ENCODE assay signal across 16 cellular contexts in genomic region chr1:211309617-211310016, GRCh38.
"Had no signal": no experiment of that assay in that cellular context is flagged by ENCODE, and none has a peak within 500 bp of the region (broad histone marks: within the 10 kb centered on the region; RNA-seq: fewer than 3 reads in every experiment).

No MANE protein-coding gene starts in this region.

- H3K4me3 ChIP-seq: colonic mucosa, gastroesophageal sphincter, hepatocyte, lower lobe of right lung, psoas muscle, sigmoid colon, transverse colon had no signal

- H3K9me3 ChIP-seq: colonic mucosa, gastroesophageal sphincter, lower lobe of right lung, psoas muscle, sigmoid colon, transverse colon had no signal

- H3K4me3 Mint-ChIP-seq: activated B cell treated with CpG ODN at 0.5 μM for 24 hours; activated CD4-positive, alpha-beta T cell treated with anti-CD3 and anti-CD28 coated beads, Interleukin-2, amount 10 ng/mL, durations not matched to agents 24 days and 14 days; natural killer cell treated with Interleukin-12 subunit alpha and Interleukin-12 subunit beta and Interleukin-15 and Interleukin-18, amount 100 ng/mL, for 72 hours had no signal

- H3K4me2 ChIP-seq: hepatocyte had no signal

- H3K27me3 ChIP-seq: colonic mucosa, gastroesophageal sphincter, hepatocyte, sigmoid colon, transverse colon had no signal

- H3K27me3 Mint-ChIP-seq: activated B cell treated with CpG ODN at 0.5 μM for 24 hours; activated CD4-positive, alpha-beta T cell treated with anti-CD3 and anti-CD28 coated beads, Interleukin-2, amount 10 ng/mL, durations not matched to agents 24 days and 14 days; natural killer cell treated with Interleukin-12 subunit alpha and Interleukin-12 subunit beta and Interleukin-15 and Interleukin-18, amount 100 ng/mL, for 72 hours had no signal

- H3K4me1 ChIP-seq: colonic mucosa, lower lobe of right lung, sigmoid colon, transverse colon had no signal

- H3K27ac Mint-ChIP-seq: activated B cell treated with CpG ODN at 0.5 μM for 24 hours had no signal

- DNase-seq: activated B cell treated with CpG ODN at 0.5 μM for 24 hours; activated CD4-positive, alpha-beta T cell treated with anti-CD3 and anti-CD28 coated beads, Interleukin-2, amount 10 ng/mL, durations not matched to agents 24 days and 14 days; activated effector memory CD4-positive, alpha-beta T cell treated with anti-CD3 and anti-CD28 coated beads, Interleukin-2, amount 50 U/mL, for 16 hours; colonic mucosa; effector CD8-positive, alpha-beta T cell; lower lobe of right lung; psoas muscle; sigmoid colon; stimulated activated CD4-positive, alpha-beta T cell treated with anti-CD3 and anti-CD28 coated beads, Interleukin-2, amount 100 ng/mL, for 24 hours; stimulated activated naive CD4-positive, alpha-beta T cell; substantia nigra; transverse colon had no signal

- H3K9me3 Mint-ChIP-seq: activated B cell treated with CpG ODN at 0.5 μM for 24 hours; activated CD4-positive, alpha-beta T cell treated with anti-CD3 and anti-CD28 coated beads, Interleukin-2, amount 10 ng/mL, durations not matched to agents 24 days and 14 days; natural killer cell treated with Interleukin-12 subunit alpha and Interleukin-12 subunit beta and Interleukin-15 and Interleukin-18, amount 100 ng/mL, for 72 hours had no signal

- H3K79me2 ChIP-seq: hepatocyte had no signal

- H3K27ac ChIP-seq: colonic mucosa, epithelial cell of prostate, gastroesophageal sphincter, hepatocyte, lower lobe of right lung, psoas muscle, sigmoid colon, transverse colon had no signal
